35 cellular contexts compared by ENCODE assay signal in the genomic region with DNA sequence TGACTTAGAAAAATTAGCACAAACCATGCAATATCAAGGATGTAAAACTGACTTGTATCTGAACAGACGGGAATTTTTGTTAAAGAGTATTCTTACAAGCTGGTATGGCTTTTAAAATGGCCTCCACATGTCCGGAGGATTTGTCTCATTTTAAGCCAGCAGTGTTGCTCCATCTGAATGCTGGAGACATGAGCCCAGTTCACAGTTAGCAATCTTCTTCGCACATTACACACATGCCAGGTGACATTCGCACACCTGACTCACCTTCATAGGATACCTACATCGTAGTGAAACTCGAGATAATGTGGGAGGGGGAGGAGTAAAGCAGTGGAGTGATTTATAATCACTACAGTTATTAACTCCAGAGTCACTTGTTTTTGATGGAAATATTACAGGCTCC.
"Had no signal": no experiment of that assay in that cellular context is flagged by ENCODE, and none has a peak within 500 bp of the region (broad histone marks: within the 10 kb centered on the region; RNA-seq: fewer than 3 reads in every experiment).

No MANE protein-coding gene starts in this region.

- H3K27me3 ChIP-seq: body of pancreas, brain microvascular endothelial cell, breast epithelium had no signal

- H3K4me1 ChIP-seq: body of pancreas, breast epithelium had no signal

- H3K4me1 Mint-ChIP-seq: activated B cell treated with CpG ODN at 0.5 μM for 24 hours; activated CD4-positive, alpha-beta T cell treated with anti-CD3 and anti-CD28 coated beads, Interleukin-2, amount 10 ng/mL, durations not matched to agents 24 days and 14 days; activated naive CD4-positive, alpha-beta T cell treated with anti-CD3 and anti-CD28 coated beads, Interleukin-2, amount 10 ng/mL, durations not matched to agents 7 days and 5 days; activated naive CD4-positive, alpha-beta T cell treated with anti-CD3 and anti-CD28 coated beads, Interleukin-2, amount 50 U/mL, for 24 hours; activated naive CD8-positive, alpha-beta T cell treated with anti-CD3 and anti-CD28 coated beads, Interleukin-2, amount 10 ng/mL, durations not matched to agents 7 days and 5 days; activated naive CD8-positive, alpha-beta T cell treated with anti-CD3 and anti-CD28 coated beads, Interleukin-2, amount 50 U/mL, for 24 hours; activated T-helper 17 cell treated with anti-CD3 and anti-CD28 coated beads, Interleukin-2, amount 50 U/mL, for 72 hours had no signal

- H3K4me3 Mint-ChIP-seq: activated B cell treated with CpG ODN at 0.5 μM for 24 hours; activated CD4-positive, alpha-beta memory T cell treated with anti-CD3 and anti-CD28 coated beads for 36 hours; activated CD4-positive, alpha-beta T cell treated with anti-CD3 and anti-CD28 coated beads, Interleukin-2, amount 10 ng/mL, durations not matched to agents 24 days and 14 days; activated CD8-positive, alpha-beta T cell treated with anti-CD3 and anti-CD28 coated beads for 36 hours; activated naive CD4-positive, alpha-beta T cell treated with anti-CD3 and anti-CD28 coated beads, Interleukin-2, amount 10 ng/mL, durations not matched to agents 7 days and 5 days; activated naive CD4-positive, alpha-beta T cell treated with anti-CD3 and anti-CD28 coated beads, Interleukin-2, amount 50 U/mL, for 24 hours; activated naive CD8-positive, alpha-beta T cell; activated naive CD8-positive, alpha-beta T cell treated with anti-CD3 and anti-CD28 coated beads, Interleukin-2, amount 10 ng/mL, durations not matched to agents 7 days and 5 days; activated naive CD8-positive, alpha-beta T cell treated with anti-CD3 and anti-CD28 coated beads, Interleukin-2, amount 50 U/mL, for 24 hours; activated T-cell treated with anti-CD3 and anti-CD28 coated beads, Interleukin-2, amount 50 U/mL, for 4 hours; activated T-cell treated with anti-CD3 and anti-CD28 coated beads, Interleukin-2, amount 50 U/mL, for 72 hours; activated T-helper 1 cell treated with anti-CD3 and anti-CD28 coated beads, Interleukin-12 subunit alpha, Interleukin-12 subunit beta, Interleukin-2, Interleukin-4 antibody, amounts not matched to agents 30 ng/mL and 10 ng/mL and 1 ng/mL, durations not matched to agents 14 hours and 24 hours and 36 hours; activated T-helper 17 cell treated with anti-CD3 and anti-CD28 coated beads, Interleukin-2, amount 50 U/mL, for 72 hours; T-helper 1 cell treated with Interleukin-12 subunit alpha and Interleukin-12 subunit beta and Interleukin-4 antibody, amounts not matched to agents 30 μg/mL and 1 μg/mL, for 36 hours; T-helper 2 cell treated with Interferon-gamma antibody and Interleukin-4, amounts not matched to agents 5 μg/mL and 100 μg/mL, for 36 hours had no signal

- H3K27ac ChIP-seq: body of pancreas, brain microvascular endothelial cell, breast epithelium, VCaP had no signal

- H3K4me3 ChIP-seq: body of pancreas, breast epithelium had no signal

- H3K27me3 Mint-ChIP-seq: activated naive CD8-positive, alpha-beta T cell treated with anti-CD3 and anti-CD28 coated beads, Interleukin-2, amount 10 ng/mL, durations not matched to agents 7 days and 5 days; activated naive CD8-positive, alpha-beta T cell treated with anti-CD3 and anti-CD28 coated beads, Interleukin-2, amount 50 U/mL, for 24 hours had no signal

- H3K9me3 Mint-ChIP-seq: activated CD4-positive, alpha-beta memory T cell treated with anti-CD3 and anti-CD28 coated beads for 36 hours; activated CD4-positive, alpha-beta T cell treated with anti-CD3 and anti-CD28 coated beads, Interleukin-2, amount 10 ng/mL, durations not matched to agents 24 days and 14 days; activated CD8-positive, alpha-beta T cell treated with anti-CD3 and anti-CD28 coated beads for 36 hours; activated naive CD4-positive, alpha-beta T cell treated with anti-CD3 and anti-CD28 coated beads, Interleukin-2, amount 10 ng/mL, durations not matched to agents 7 days and 5 days; activated naive CD4-positive, alpha-beta T cell treated with anti-CD3 and anti-CD28 coated beads, Interleukin-2, amount 50 U/mL, for 24 hours; activated naive CD8-positive, alpha-beta T cell treated with anti-CD3 and anti-CD28 coated beads, Interleukin-2, amount 10 ng/mL, durations not matched to agents 7 days and 5 days; activated naive CD8-positive, alpha-beta T cell treated with anti-CD3 and anti-CD28 coated beads, Interleukin-2, amount 50 U/mL, for 24 hours; activated T-cell treated with anti-CD3 and anti-CD28 coated beads, Interleukin-2, amount 50 U/mL, for 72 hours; activated T-helper 1 cell treated with anti-CD3 and anti-CD28 coated beads, Interleukin-12 subunit alpha, Interleukin-12 subunit beta, Interleukin-2, Interleukin-4 antibody, amounts not matched to agents 30 ng/mL and 10 ng/mL and 1 ng/mL, durations not matched to agents 14 hours and 24 hours and 36 hours; activated T-helper 17 cell treated with anti-CD3 and anti-CD28 coated beads, Interleukin-2, amount 50 U/mL, for 72 hours; T-helper 1 cell treated with Interleukin-12 subunit alpha and Interleukin-12 subunit beta and Interleukin-4 antibody, amounts not matched to agents 30 μg/mL and 1 μg/mL, for 36 hours; T-helper 2 cell treated with Interferon-gamma antibody and Interleukin-4, amounts not matched to agents 5 μg/mL and 100 μg/mL, for 36 hours had no signal

- H3K36me3 Mint-ChIP-seq: activated CD4-positive, alpha-beta memory T cell treated with anti-CD3 and anti-CD28 coated beads for 36 hours; activated naive CD4-positive, alpha-beta T cell treated with anti-CD3 and anti-CD28 coated beads, Interleukin-2, amount 10 ng/mL, durations not matched to agents 7 days and 5 days; activated naive CD4-positive, alpha-beta T cell treated with anti-CD3 and anti-CD28 coated beads, Interleukin-2, amount 50 U/mL, for 24 hours; activated naive CD8-positive, alpha-beta T cell; activated naive CD8-positive, alpha-beta T cell treated with anti-CD3 and anti-CD28 coated beads, Interleukin-2, amount 10 ng/mL, durations not matched to agents 7 days and 5 days had no signal

- H3K36me3 ChIP-seq: brain microvascular endothelial cell, breast epithelium had no signal

- H3K9me3 ChIP-seq: body of pancreas, breast epithelium had no signal

- DNase-seq: activated B cell treated with CpG ODN at 0.5 μM for 24 hours; activated CD4-positive, alpha-beta memory T cell treated with anti-CD3 and anti-CD28 coated beads for 36 hours; activated CD4-positive, alpha-beta T cell treated with anti-CD3 and anti-CD28 coated beads for 4 hours; activated CD4-positive, alpha-beta T cell treated with anti-CD3 and anti-CD28 coated beads, Interleukin-2, amount 10 ng/mL, durations not matched to agents 24 days and 14 days; activated CD4-positive, alpha-beta T cell treated with anti-CD3 and anti-CD28 coated beads, Interleukin-2, amount 50 U/mL, for 1 hour; activated CD4-positive, alpha-beta T cell treated with anti-CD3 and anti-CD28 coated beads, Interleukin-2, amount 50 U/mL, for 4 hours; activated CD4-positive, CD25-positive, alpha-beta regulatory T cell treated with anti-CD3 and anti-CD28 coated beads, Interleukin-2, amount 50 U/mL, for 72 hours; activated CD8-positive, alpha-beta memory T cell treated with anti-CD3 and anti-CD28 coated beads, Interleukin-2, amount 50 U/mL, for 4 hours; activated CD8-positive, alpha-beta T cell treated with anti-CD3 and anti-CD28 coated beads for 36 hours; activated effector memory CD4-positive, alpha-beta T cell treated with anti-CD3 and anti-CD28 coated beads, Interleukin-2, amount 50 U/mL, for 16 hours; activated gamma-delta T cell treated with Interleukin-2 at 50 U/mL for 16 hours; activated naive CD4-positive, alpha-beta T cell; activated naive CD4-positive, alpha-beta T cell treated with anti-CD3 and anti-CD28 coated beads, Interleukin-2, amount 10 ng/mL, durations not matched to agents 7 days and 5 days; activated naive CD8-positive, alpha-beta T cell treated with anti-CD3 and anti-CD28 coated beads, Interleukin-2, amount 10 ng/mL, durations not matched to agents 7 days and 5 days; activated naive CD8-positive, alpha-beta T cell treated with anti-CD3 and anti-CD28 coated beads, Interleukin-2, amount 50 U/mL, for 24 hours; activated T-cell treated with anti-CD3 and anti-CD28 coated beads for 4 hours; activated T-cell treated with anti-CD3 and anti-CD28 coated beads, Interleukin-2, amount 50 U/mL, for 1 hour; activated T-cell treated with anti-CD3 and anti-CD28 coated beads, Interleukin-2, amount 50 U/mL, for 4 hours; activated T-cell treated with anti-CD3 and anti-CD28 coated beads, Interleukin-2, amount 50 U/mL, for 72 hours; amniotic stem cell; aorta; body of pancreas; brain microvascular endothelial cell; central memory CD4-positive, alpha-beta T cell; T-helper 1 cell; T-helper 2 cell; T-helper 9 cell had no signal

- H3K27ac Mint-ChIP-seq: activated B cell treated with CpG ODN at 0.5 μM for 24 hours; activated CD4-positive, alpha-beta memory T cell treated with anti-CD3 and anti-CD28 coated beads for 36 hours; activated CD4-positive, alpha-beta T cell treated with anti-CD3 and anti-CD28 coated beads, Interleukin-2, amount 10 ng/mL, durations not matched to agents 24 days and 14 days; activated CD8-positive, alpha-beta T cell treated with anti-CD3 and anti-CD28 coated beads for 36 hours; activated naive CD4-positive, alpha-beta T cell treated with anti-CD3 and anti-CD28 coated beads, Interleukin-2, amount 10 ng/mL, durations not matched to agents 7 days and 5 days; activated naive CD4-positive, alpha-beta T cell treated with anti-CD3 and anti-CD28 coated beads, Interleukin-2, amount 50 U/mL, for 24 hours; activated naive CD8-positive, alpha-beta T cell; activated naive CD8-positive, alpha-beta T cell treated with anti-CD3 and anti-CD28 coated beads, Interleukin-2, amount 10 ng/mL, durations not matched to agents 7 days and 5 days; activated naive CD8-positive, alpha-beta T cell treated with anti-CD3 and anti-CD28 coated beads, Interleukin-2, amount 50 U/mL, for 24 hours; activated T-cell treated with anti-CD3 and anti-CD28 coated beads, Interleukin-2, amount 50 U/mL, for 72 hours; activated T-helper 1 cell treated with anti-CD3 and anti-CD28 coated beads, Interleukin-12 subunit alpha, Interleukin-12 subunit beta, Interleukin-2, Interleukin-4 antibody, amounts not matched to agents 30 ng/mL and 10 ng/mL and 1 ng/mL, durations not matched to agents 14 hours and 24 hours and 36 hours; activated T-helper 17 cell treated with anti-CD3 and anti-CD28 coated beads, Interleukin-2, amount 50 U/mL, for 72 hours; T-helper 1 cell treated with Interleukin-12 subunit alpha and Interleukin-12 subunit beta and Interleukin-4 antibody, amounts not matched to agents 30 μg/mL and 1 μg/mL, for 36 hours; T-helper 2 cell treated with Interferon-gamma antibody and Interleukin-4, amounts not matched to agents 5 μg/mL and 100 μg/mL, for 36 hours had no signal
